In genomic region chr3:180911876-180912303, GRCh38 we compare ENCODE assay signal across 8 cellular contexts. TPM values are rescaled to one million over a fixed set of nuclear protein-coding genes. Genes with fewer than 3 reads are reported as not detected.
DNase-seq lines count a peak whose midpoint lies in the region; ATAC-seq and TF ChIP-seq lines count a peak whose summit lies in the region.

No MANE protein-coding gene starts in this region.

- H3K9me3 ChIP-seq in WERI-Rb-1 (ENCODE audit: severe bottlenecking) (no peaks in the 10 kb centered on the region), iPS-18a (ENCODE audit: control insufficient read depth, low read depth, low read length) (no peaks in the 10 kb centered on the region), thoracic aorta (no peaks in the 10 kb centered on the region)

- peak overlapping the region; percentile 96 for H3K4me3 Mint-ChIP-seq in T-helper 1 cell treated with Interleukin-12 subunit alpha and Interleukin-12 subunit beta and Interleukin-4 antibody, amounts not matched to agents 30 μg/mL and 1 μg/mL, for 36 hours

- no peaks in the 10 kb centered on the region for H3K27me3 Mint-ChIP-seq in T-helper 1 cell treated with Interleukin-12 subunit alpha and Interleukin-12 subunit beta and Interleukin-4 antibody, amounts not matched to agents 30 μg/mL and 1 μg/mL, for 36 hours (ENCODE audit: low read depth)

- H3K27ac ChIP-seq in WERI-Rb-1 (peak overlapping the region; percentile 95), iPS-18a (ENCODE audit: low read length) (peak overlapping the region; percentile 68), thoracic aorta (peak overlapping the region; percentile 97)

- H3K4me1 Mint-ChIP-seq in T-helper 1 cell treated with Interleukin-12 subunit alpha and Interleukin-12 subunit beta and Interleukin-4 antibody, amounts not matched to agents 30 μg/mL and 1 μg/mL, for 36 hours (ENCODE audit: low read depth), result peaks cover 27% of the 10 kb centered on the region

- DNase-seq in T-helper 1 cell (no peak), WERI-Rb-1 (no peak), thoracic aorta (ENCODE audit: low spot score) (no peak)
- DNase-seq in stimulated activated CD4-positive, alpha-beta T cell treated with anti-CD3 and anti-CD28 coated beads, Interleukin-2, amount 100 ng/mL, for 48 hours, result no peak
- DNase-seq in stimulated activated CD4-positive, alpha-beta T cell treated with anti-CD3 and anti-CD28 coated beads, Interleukin-4, amount 100 ng/mL, for 1 hour, result no peak

- peaks cover 12% of the 10 kb centered on the region for H3K36me3 Mint-ChIP-seq in T-helper 1 cell treated with Interleukin-12 subunit alpha and Interleukin-12 subunit beta and Interleukin-4 antibody, amounts not matched to agents 30 μg/mL and 1 μg/mL, for 36 hours (ENCODE audit: low read depth)

- H3K27ac Mint-ChIP-seq in T-helper 1 cell treated with Interleukin-12 subunit alpha and Interleukin-12 subunit beta and Interleukin-4 antibody, amounts not matched to agents 30 μg/mL and 1 μg/mL, for 36 hours, result peak overlapping the region; percentile 93

- H3K9ac ChIP-seq in iPS-18a (ENCODE audit: low read length), result peak overlapping the region; percentile 99

- H3K27me3 ChIP-seq in WERI-Rb-1 (ENCODE audit: insufficient read depth, low read depth, severe bottlenecking) (no peaks in the 10 kb centered on the region), iPS-18a (ENCODE audit: control insufficient read depth, insufficient read depth, low read length) (no peaks in the 10 kb centered on the region), thoracic aorta (replicated peaks; ENCODE audit: insufficient read depth) (no peaks in the 10 kb centered on the region)

- no peak for TF ChIP-seq CTCF in WERI-Rb-1 (IDR thresholded peaks at IDR 0.05; ENCODE audit: low read depth, low read length)
- TF ChIP-seq CTCF in thoracic aorta (IDR thresholded peaks at IDR 0.05), result no peak

- H3K36me3 ChIP-seq in WERI-Rb-1 (peaks cover 30% of the 10 kb centered on the region), iPS-18a (ENCODE audit: control insufficient read depth, low read depth, low read length) (peaks cover 16% of the 10 kb centered on the region), thoracic aorta (no peaks in the 10 kb centered on the region)

- H3K4me3 ChIP-seq in WERI-Rb-1 (ENCODE audit: low read depth, low read length), result peak overlapping the region; percentile 90
- H3K4me3 ChIP-seq in iPS-18a (ENCODE audit: low read length), result peak overlapping the region; percentile 96
- peak overlapping the region; percentile 100 for H3K4me3 ChIP-seq in thoracic aorta

- H3K4me1 ChIP-seq in iPS-18a (ENCODE audit: control insufficient read depth, low read depth, low read length) (peaks cover 15% of the 10 kb centered on the region), thoracic aorta (ENCODE audit: control insufficient read depth in 1 of 2, low read depth in 2 of 2) (peaks cover 21 to 30% of the 10 kb centered on the region in 2 donors)

- ATAC-seq in HG02970 (IDR thresholded peaks at IDR 0.05; ENCODE audit: low FRiP score, unreplicated experiment), result peak; percentile 2
- ATAC-seq in thoracic aorta (ENCODE audit: insufficient number of reproducible peaks, low FRiP score, low read depth), result no peak

- no peaks in the 10 kb centered on the region for H3K9me3 Mint-ChIP-seq in T-helper 1 cell treated with Interleukin-12 subunit alpha and Interleukin-12 subunit beta and Interleukin-4 antibody, amounts not matched to agents 30 μg/mL and 1 μg/mL, for 36 hours

RNA-seq across cellular contexts. Expression of gene FXR1, which starts 0.6 kb away (rescaled TPM):
- 100 to 1,000 TPM; 103 to 112 TPM for total RNA-seq in thoracic aorta
